ENCODE assay signal across 31 cellular contexts in the genomic region with DNA sequence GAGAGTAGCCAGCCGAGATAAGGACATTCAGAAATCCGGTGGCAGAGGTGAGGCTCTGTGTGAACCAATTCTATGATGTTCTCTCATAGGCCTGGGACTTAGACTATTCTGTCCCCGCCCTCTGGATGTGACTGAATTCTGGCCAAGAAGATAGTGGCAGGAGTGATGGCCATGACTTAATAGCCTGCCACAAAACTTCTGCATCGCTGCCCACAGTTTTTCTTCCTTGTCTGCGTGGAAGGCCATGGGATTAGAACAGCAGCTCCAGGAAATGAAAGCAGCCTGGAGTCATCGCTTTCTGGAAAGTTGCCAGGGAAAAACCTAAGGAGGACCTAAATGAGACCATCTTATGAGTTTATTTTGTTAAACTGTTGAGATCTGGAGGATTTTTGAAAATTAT.
DNase-seq lines count a peak whose midpoint lies in the region; TF ChIP-seq lines count a peak whose summit lies in the region.
"Had no signal": no experiment of that assay in that cellular context is flagged by ENCODE, and none has a peak within 500 bp of the region (broad histone marks: within the 10 kb centered on the region; RNA-seq: fewer than 3 reads in every experiment).

No MANE protein-coding gene starts in this region.

- no peaks in the 10 kb centered on the region for H3K36me3 Mint-ChIP-seq in activated CD4-positive, alpha-beta T cell treated with anti-CD3 and anti-CD28 coated beads, Interleukin-2, amount 10 ng/mL, durations not matched to agents 24 days and 14 days (ENCODE audit: low read depth)
- H3K36me3 Mint-ChIP-seq: CD8-positive, alpha-beta T cell had no signal

- H3K4me3 ChIP-seq in choroid plexus epithelial cell (ENCODE audit: low read depth, low read length), result no peak overlapping the region
- H3K4me3 ChIP-seq: A549, coronary artery, hepatocyte, left lung, PC-9, thyroid gland had no signal

- DNase-seq in Caki2 (ENCODE audit: low read depth) (peak; percentile 12), M059J (ENCODE audit: low read depth) (peak; percentile 40), choroid plexus epithelial cell (ENCODE audit: low read depth) (peak; percentile 31), myocyte (ENCODE audit: low read depth) (peak; percentile 7), hypothalamus (lab: John Stamatoyannopoulos, UW) (no peak), LoVo (ENCODE audit: low spot score) (no peak), GM03348 (ENCODE audit: low spot score) (no peak)
- DNase-seq in activated CD4-positive, alpha-beta T cell treated with anti-CD3 and anti-CD28 coated beads, Interleukin-2, amount 10 ng/mL, durations not matched to agents 24 days and 14 days, result no peak
- DNase-seq: activated CD4-positive, alpha-beta T cell treated with anti-CD3 and anti-CD28 coated beads, Interleukin-2, amount 50 U/mL, for 1 hour; activated naive CD8-positive, alpha-beta T cell treated with anti-CD3 and anti-CD28 coated beads, Interleukin-2, amount 50 U/mL, for 24 hours; activated T-cell treated with anti-CD3 and anti-CD28 coated beads, Interleukin-2, amount 50 U/mL, for 48 hours; CD8-positive, alpha-beta T cell; effector memory CD8-positive, alpha-beta T cell; GF-D8; left lung; mesendoderm; NCI-H1092; NCI-H187; NCI-H2171 treated with DMSO at 0.1 percent for 48 hours; NCI-H526; NK-92 treated with Interleukin-12 subunit alpha and Interleukin-12 subunit beta, amount 100 ng/mL, for 24 hours; nucleus accumbens; PC-9; SHP77 treated with DMSO at 0.1 percent for 48 hours; stimulated activated naive CD8-positive, alpha-beta T cell treated with anti-CD3 and anti-CD28 coated beads, Interleukin-15, amount 100 ng/mL, for 72 hours; T-helper 9 cell; thyroid gland; WERI-Rb-1 had no signal

- H3K9me3 Mint-ChIP-seq in activated CD4-positive, alpha-beta T cell treated with anti-CD3 and anti-CD28 coated beads, Interleukin-2, amount 10 ng/mL, durations not matched to agents 24 days and 14 days, result peaks cover under 1% of the 10 kb centered on the region
- H3K9me3 Mint-ChIP-seq: CD8-positive, alpha-beta T cell had no signal

- intact Hi-C loops in activated CD4-positive, alpha-beta T cell treated with anti-CD3 and anti-CD28 coated beads, Interleukin-2, amount 10 ng/mL, durations not matched to agents 24 days and 14 days (cut with micrococcal nuclease), result no loop called here

- H3K27me3 Mint-ChIP-seq in activated CD4-positive, alpha-beta T cell treated with anti-CD3 and anti-CD28 coated beads, Interleukin-2, amount 10 ng/mL, durations not matched to agents 24 days and 14 days, result no peaks in the 10 kb centered on the region
- H3K27me3 Mint-ChIP-seq: activated naive CD8-positive, alpha-beta T cell treated with anti-CD3 and anti-CD28 coated beads, Interleukin-2, amount 50 U/mL, for 24 hours; effector memory CD8-positive, alpha-beta T cell; stimulated activated naive CD8-positive, alpha-beta T cell treated with anti-CD3 and anti-CD28 coated beads, Interleukin-15, amount 100 ng/mL, for 72 hours had no signal

- no peak overlapping the region for H3K27ac Mint-ChIP-seq in activated CD4-positive, alpha-beta T cell treated with anti-CD3 and anti-CD28 coated beads, Interleukin-2, amount 10 ng/mL, durations not matched to agents 24 days and 14 days
- H3K27ac Mint-ChIP-seq: activated naive CD8-positive, alpha-beta T cell treated with anti-CD3 and anti-CD28 coated beads, Interleukin-2, amount 50 U/mL, for 24 hours; CD8-positive, alpha-beta T cell; effector memory CD8-positive, alpha-beta T cell; stimulated activated naive CD8-positive, alpha-beta T cell treated with anti-CD3 and anti-CD28 coated beads, Interleukin-15, amount 100 ng/mL, for 72 hours had no signal

- in situ Hi-C loops in Caki2 (cut with HindIII; ENCODE audit: low pct_unique_long_range_greater_than_20kb, low sequenced_read_pairs), result no loop called here

- H3K4me1 Mint-ChIP-seq in activated CD4-positive, alpha-beta T cell treated with anti-CD3 and anti-CD28 coated beads, Interleukin-2, amount 10 ng/mL, durations not matched to agents 24 days and 14 days, result no peaks in the 10 kb centered on the region
- H3K4me1 Mint-ChIP-seq: activated naive CD8-positive, alpha-beta T cell treated with anti-CD3 and anti-CD28 coated beads, Interleukin-2, amount 50 U/mL, for 24 hours; stimulated activated naive CD8-positive, alpha-beta T cell treated with anti-CD3 and anti-CD28 coated beads, Interleukin-15, amount 100 ng/mL, for 72 hours had no signal

- H3K4me3 Mint-ChIP-seq in activated CD4-positive, alpha-beta T cell treated with anti-CD3 and anti-CD28 coated beads, Interleukin-2, amount 10 ng/mL, durations not matched to agents 24 days and 14 days, result no peak overlapping the region
- H3K4me3 Mint-ChIP-seq: activated naive CD8-positive, alpha-beta T cell treated with anti-CD3 and anti-CD28 coated beads, Interleukin-2, amount 50 U/mL, for 24 hours; CD8-positive, alpha-beta T cell; effector memory CD8-positive, alpha-beta T cell; stimulated activated naive CD8-positive, alpha-beta T cell treated with anti-CD3 and anti-CD28 coated beads, Interleukin-15, amount 100 ng/mL, for 72 hours had no signal

- no peak for TF ChIP-seq CTCF in choroid plexus epithelial cell (conservative IDR thresholded peaks at IDR 0.05; ENCODE audit: low read depth, low read length)

Comparison
In these comparisons a context has a peak if more than half of its experiments do, and no peak if none do; other contexts are left out.
1. DNase-seq: peak in Caki2 (single experiment), M059J (single experiment), choroid plexus epithelial cell (single experiment) and myocyte (single experiment); none in hypothalamus (0 of 51), activated CD4-positive, alpha-beta T cell treated with anti-CD3 and anti-CD28 coated beads, Interleukin-2, amount 10 ng/mL, durations not matched to agents 24 days and 14 days (single experiment), LoVo (single experiment) and GM03348 (single experiment).